ENCODE assay signal across 1 cellular context in the genomic region with DNA sequence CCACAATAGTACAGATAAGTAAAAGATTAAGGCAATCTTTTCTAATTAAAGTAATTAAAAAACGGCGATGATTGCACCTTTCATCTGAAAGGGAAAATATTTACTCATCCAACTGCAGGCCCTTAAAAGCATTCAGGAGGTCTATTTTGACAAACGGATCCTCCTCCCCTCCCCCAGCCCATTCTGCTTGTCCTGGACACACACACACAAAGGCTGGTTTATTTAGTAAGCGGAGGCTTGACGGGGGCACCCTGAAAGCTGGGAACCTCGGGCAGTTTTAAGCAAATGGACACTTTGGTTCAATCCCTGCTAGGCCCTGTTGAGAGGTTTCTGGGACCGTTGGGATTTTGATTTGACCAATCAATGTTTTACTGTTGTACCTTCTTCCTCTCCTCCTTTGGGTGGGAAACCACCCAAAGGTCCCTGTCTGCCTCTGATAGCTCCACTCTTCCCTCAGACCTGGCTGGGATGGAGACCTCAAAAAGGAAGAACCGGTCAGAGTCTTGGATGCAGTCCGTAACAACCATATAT.
TF ChIP-seq lines count a peak whose summit lies in the region.

No MANE protein-coding gene starts in this region.

TF ChIP-seq in HepG2, 621 proteins besides CTCF, POLR2A, EP300 and RAD21 (continued from another document and continues in another):
- TF ChIP-seq HMGXB3 (CRISPR knock-in tag; IDR thresholded peaks at IDR 0.05; ENCODE audit: borderline replicate concordance) (no peak), SAP130 (CRISPR knock-in tag; IDR thresholded peaks at IDR 0.05; ENCODE audit: low read depth) (0 out of 2 replicates have a peak, but pooled peaks have one; percentile 45), MEF2D (CRISPR knock-in tag; IDR thresholded peaks at IDR 0.05) (no peak; the same call in 1 of the 2 replicates), ZNF160 (CRISPR knock-in tag; IDR thresholded peaks at IDR 0.05) (no peak), ZNF292 (CRISPR knock-in tag; IDR thresholded peaks at IDR 0.05; ENCODE audit: borderline replicate concordance, low read depth) (no peak), CBFB (CRISPR knock-in tag; IDR thresholded peaks at IDR 0.05) (no peak), KDM6A (CRISPR knock-in tag; IDR thresholded peaks at IDR 0.05; ENCODE audit: low read depth) (peak; percentile 40; the same call in 1 of the 2 replicates), TOPORS (CRISPR knock-in tag; IDR thresholded peaks at IDR 0.05) (no peak), ZNF337 (CRISPR knock-in tag; IDR thresholded peaks at IDR 0.05; ENCODE audit: borderline replicate concordance, low read depth) (no peak), KDM3A (CRISPR knock-in tag; IDR thresholded peaks at IDR 0.05; ENCODE audit: low read depth) (no peak), ZFP82 (CRISPR knock-in tag; IDR thresholded peaks at IDR 0.05; ENCODE audit: borderline replicate concordance) (0 out of 2 replicates have a peak, but pooled peaks have one; percentile 48), YY1 (IDR thresholded peaks at IDR 0.05; ENCODE audit: insufficient read depth, insufficient replicate concordance, low read depth, low read length) (no peak), ZNF543 (CRISPR knock-in tag; IDR thresholded peaks at IDR 0.05) (no peak), ZNF180 (CRISPR knock-in tag; IDR thresholded peaks at IDR 0.05; ENCODE audit: borderline replicate concordance, low read depth) (no peak), NR2F6 (IDR thresholded peaks at IDR 0.05) (no peak; the same call in 1 of the 2 replicates), NR2F6 (CRISPR knock-in tag; IDR thresholded peaks at IDR 0.05) (no peak; the same call in none of the 2 replicates), ZNF10 (CRISPR knock-in tag; IDR thresholded peaks at IDR 0.05; ENCODE audit: borderline replicate concordance, low read depth) (no peak), ZNF609 (CRISPR knock-in tag; IDR thresholded peaks at IDR 0.05; ENCODE audit: borderline replicate concordance) (no peak; the same call in 1 of the 2 replicates), ZNF562 (CRISPR knock-in tag; IDR thresholded peaks at IDR 0.05; ENCODE audit: borderline replicate concordance) (no peak), EED (CRISPR knock-in tag; IDR thresholded peaks at IDR 0.05) (no peak), ZNF432 (CRISPR knock-in tag; IDR thresholded peaks at IDR 0.05; ENCODE audit: borderline replicate concordance) (no peak), ZBTB20 (CRISPR knock-in tag; IDR thresholded peaks at IDR 0.05; ENCODE audit: borderline replicate concordance, low read depth) (no peak), ZSCAN25 (CRISPR knock-in tag; IDR thresholded peaks at IDR 0.05) (no peak), MAFG (CRISPR knock-in tag; IDR thresholded peaks at IDR 0.05) (no peak), ZNF484 (CRISPR knock-in tag; IDR thresholded peaks at IDR 0.05; ENCODE audit: borderline replicate concordance, low read depth) (no peak)
- TF ChIP-seq, protein P1, sequence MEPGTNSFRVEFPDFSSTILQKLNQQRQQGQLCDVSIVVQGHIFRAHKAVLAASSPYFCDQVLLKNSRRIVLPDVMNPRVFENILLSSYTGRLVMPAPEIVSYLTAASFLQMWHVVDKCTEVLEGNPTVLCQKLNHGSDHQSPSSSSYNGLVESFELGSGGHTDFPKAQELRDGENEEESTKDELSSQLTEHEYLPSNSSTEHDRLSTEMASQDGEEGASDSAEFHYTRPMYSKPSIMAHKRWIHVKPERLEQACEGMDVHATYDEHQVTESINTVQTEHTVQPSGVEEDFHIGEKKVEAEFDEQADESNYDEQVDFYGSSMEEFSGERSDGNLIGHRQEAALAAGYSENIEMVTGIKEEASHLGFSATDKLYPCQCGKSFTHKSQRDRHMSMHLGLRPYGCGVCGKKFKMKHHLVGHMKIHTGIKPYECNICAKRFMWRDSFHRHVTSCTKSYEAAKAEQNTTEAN (CRISPR knock-in tag; conservative IDR thresholded peaks at IDR 0.05) = no peak
- TF ChIP-seq, protein P2, sequence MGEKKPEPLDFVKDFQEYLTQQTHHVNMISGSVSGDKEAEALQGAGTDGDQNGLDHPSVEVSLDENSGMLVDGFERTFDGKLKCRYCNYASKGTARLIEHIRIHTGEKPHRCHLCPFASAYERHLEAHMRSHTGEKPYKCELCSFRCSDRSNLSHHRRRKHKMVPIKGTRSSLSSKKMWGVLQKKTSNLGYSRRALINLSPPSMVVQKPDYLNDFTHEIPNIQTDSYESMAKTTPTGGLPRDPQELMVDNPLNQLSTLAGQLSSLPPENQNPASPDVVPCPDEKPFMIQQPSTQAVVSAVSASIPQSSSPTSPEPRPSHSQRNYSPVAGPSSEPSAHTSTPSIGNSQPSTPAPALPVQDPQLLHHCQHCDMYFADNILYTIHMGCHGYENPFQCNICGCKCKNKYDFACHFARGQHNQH (CRISPR knock-in tag; IDR thresholded peaks at IDR 0.05) = no peak
- TF ChIP-seq, protein P3, sequence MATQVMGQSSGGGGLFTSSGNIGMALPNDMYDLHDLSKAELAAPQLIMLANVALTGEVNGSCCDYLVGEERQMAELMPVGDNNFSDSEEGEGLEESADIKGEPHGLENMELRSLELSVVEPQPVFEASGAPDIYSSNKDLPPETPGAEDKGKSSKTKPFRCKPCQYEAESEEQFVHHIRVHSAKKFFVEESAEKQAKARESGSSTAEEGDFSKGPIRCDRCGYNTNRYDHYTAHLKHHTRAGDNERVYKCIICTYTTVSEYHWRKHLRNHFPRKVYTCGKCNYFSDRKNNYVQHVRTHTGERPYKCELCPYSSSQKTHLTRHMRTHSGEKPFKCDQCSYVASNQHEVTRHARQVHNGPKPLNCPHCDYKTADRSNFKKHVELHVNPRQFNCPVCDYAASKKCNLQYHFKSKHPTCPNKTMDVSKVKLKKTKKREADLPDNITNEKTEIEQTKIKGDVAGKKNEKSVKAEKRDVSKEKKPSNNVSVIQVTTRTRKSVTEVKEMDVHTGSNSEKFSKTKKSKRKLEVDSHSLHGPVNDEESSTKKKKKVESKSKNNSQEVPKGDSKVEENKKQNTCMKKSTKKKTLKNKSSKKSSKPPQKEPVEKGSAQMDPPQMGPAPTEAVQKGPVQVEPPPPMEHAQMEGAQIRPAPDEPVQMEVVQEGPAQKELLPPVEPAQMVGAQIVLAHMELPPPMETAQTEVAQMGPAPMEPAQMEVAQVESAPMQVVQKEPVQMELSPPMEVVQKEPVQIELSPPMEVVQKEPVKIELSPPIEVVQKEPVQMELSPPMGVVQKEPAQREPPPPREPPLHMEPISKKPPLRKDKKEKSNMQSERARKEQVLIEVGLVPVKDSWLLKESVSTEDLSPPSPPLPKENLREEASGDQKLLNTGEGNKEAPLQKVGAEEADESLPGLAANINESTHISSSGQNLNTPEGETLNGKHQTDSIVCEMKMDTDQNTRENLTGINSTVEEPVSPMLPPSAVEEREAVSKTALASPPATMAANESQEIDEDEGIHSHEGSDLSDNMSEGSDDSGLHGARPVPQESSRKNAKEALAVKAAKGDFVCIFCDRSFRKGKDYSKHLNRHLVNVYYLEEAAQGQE (IDR thresholded peaks at IDR 0.05; ENCODE audit: borderline replicate concordance in 1 of 2, low read depth in 1 of 2, low read length in 2 of 2) = no peak
- TF ChIP-seq, protein P4, sequence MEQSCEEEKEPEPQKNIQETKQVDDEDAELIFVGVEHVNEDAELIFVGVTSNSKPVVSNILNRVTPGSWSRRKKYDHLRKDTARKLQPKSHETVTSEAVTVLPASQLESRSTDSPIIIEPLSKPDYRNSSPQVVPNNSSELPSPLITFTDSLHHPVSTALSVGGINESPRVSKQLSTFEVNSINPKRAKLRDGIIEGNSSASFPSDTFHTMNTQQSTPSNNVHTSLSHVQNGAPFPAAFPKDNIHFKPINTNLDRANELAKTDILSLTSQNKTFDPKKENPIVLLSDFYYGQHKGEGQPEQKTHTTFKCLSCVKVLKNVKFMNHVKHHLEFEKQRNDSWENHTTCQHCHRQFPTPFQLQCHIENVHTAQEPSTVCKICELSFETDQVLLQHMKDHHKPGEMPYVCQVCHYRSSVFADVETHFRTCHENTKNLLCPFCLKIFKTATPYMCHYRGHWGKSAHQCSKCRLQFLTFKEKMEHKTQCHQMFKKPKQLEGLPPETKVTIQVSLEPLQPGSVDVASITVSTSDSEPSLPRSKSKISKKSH (CRISPR knock-in tag; IDR thresholded peaks at IDR 0.05; ENCODE audit: borderline replicate concordance) = no peak
- TF ChIP-seq, protein P5, sequence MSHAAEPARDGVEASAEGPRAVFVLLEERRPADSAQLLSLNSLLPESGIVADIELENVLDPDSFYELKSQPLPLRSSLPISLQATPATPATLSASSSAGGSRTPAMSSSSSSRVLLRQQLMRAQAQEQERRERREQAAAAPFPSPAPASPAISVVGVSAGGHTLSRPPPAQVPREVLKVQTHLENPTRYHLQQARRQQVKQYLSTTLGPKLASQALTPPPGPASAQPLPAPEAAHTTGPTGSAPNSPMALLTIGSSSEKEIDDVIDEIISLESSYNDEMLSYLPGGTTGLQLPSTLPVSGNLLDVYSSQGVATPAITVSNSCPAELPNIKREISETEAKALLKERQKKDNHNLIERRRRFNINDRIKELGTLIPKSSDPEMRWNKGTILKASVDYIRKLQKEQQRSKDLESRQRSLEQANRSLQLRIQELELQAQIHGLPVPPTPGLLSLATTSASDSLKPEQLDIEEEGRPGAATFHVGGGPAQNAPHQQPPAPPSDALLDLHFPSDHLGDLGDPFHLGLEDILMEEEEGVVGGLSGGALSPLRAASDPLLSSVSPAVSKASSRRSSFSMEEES (CRISPR knock-in tag; IDR thresholded peaks at IDR 0.05) = 0 out of 2 replicates have a peak, but pooled peaks have one; percentile 8
- TF ChIP-seq, protein P6, sequence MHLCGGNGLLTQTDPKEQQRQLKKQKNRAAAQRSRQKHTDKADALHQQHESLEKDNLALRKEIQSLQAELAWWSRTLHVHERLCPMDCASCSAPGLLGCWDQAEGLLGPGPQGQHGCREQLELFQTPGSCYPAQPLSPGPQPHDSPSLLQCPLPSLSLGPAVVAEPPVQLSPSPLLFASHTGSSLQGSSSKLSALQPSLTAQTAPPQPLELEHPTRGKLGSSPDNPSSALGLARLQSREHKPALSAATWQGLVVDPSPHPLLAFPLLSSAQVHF (CRISPR knock-in tag; IDR thresholded peaks at IDR 0.05) = no peak
